In genomic region chr17:79258843-79259242, GRCh38 we compare ENCODE assay signal across 24 cellular contexts.
"Had no signal": no experiment of that assay in that cellular context is flagged by ENCODE, and none has a peak within 500 bp of the region (broad histone marks: within the 10 kb centered on the region; RNA-seq: fewer than 3 reads in every experiment).

No MANE protein-coding gene starts in this region.

- H3K4me3 ChIP-seq: colonic mucosa, coronary artery, dorsolateral prefrontal cortex, esophagus muscularis mucosa, esophagus squamous epithelium, gastrocnemius medialis, gastroesophageal sphincter, heart left ventricle, heart right ventricle had no signal

- H3K27ac ChIP-seq: colonic mucosa, coronary artery, dorsolateral prefrontal cortex, epithelial cell of prostate, esophagus muscularis mucosa, esophagus squamous epithelium, foreskin keratinocyte, gastrocnemius medialis, gastroesophageal sphincter, heart left ventricle, heart right ventricle had no signal

- H3K27ac Mint-ChIP-seq: dendritic cell treated with granulocyte-macrophage colony-stimulating factor and Interleukin-4, amounts not matched to agents 40 ng/mL and 50 ng/mL, for 4 days; effector memory CD8-positive, alpha-beta T cell; endodermal cell had no signal

- H3K4me1 ChIP-seq: colonic mucosa, esophagus muscularis mucosa, esophagus squamous epithelium, foreskin keratinocyte, gastrocnemius medialis, gastroesophageal sphincter, heart left ventricle, heart right ventricle had no signal

- H3K9me3 Mint-ChIP-seq: dendritic cell treated with granulocyte-macrophage colony-stimulating factor and Interleukin-4, amounts not matched to agents 40 ng/mL and 50 ng/mL, for 4 days; effector memory CD8-positive, alpha-beta T cell; endodermal cell had no signal

- H3K4me1 Mint-ChIP-seq: endodermal cell had no signal

- H3K9me3 ChIP-seq: colonic mucosa, esophagus muscularis mucosa, esophagus squamous epithelium, gastrocnemius medialis, gastroesophageal sphincter, heart left ventricle, heart right ventricle had no signal

- H3K27me3 ChIP-seq: colonic mucosa had no signal

- ATAC-seq: effector memory CD8-positive, alpha-beta T cell; esophagus mucosa; foreskin keratinocyte; gastrocnemius medialis; gastroesophageal sphincter; heart left ventricle; heart right ventricle had no signal

- H3K36me3 ChIP-seq: colonic mucosa, esophagus muscularis mucosa, esophagus squamous epithelium, gastrocnemius medialis, gastroesophageal sphincter, heart left ventricle, heart right ventricle had no signal

- H3K4me3 Mint-ChIP-seq: dendritic cell treated with granulocyte-macrophage colony-stimulating factor and Interleukin-4, amounts not matched to agents 40 ng/mL and 50 ng/mL, for 4 days; effector memory CD8-positive, alpha-beta T cell; endodermal cell had no signal

- DNase-seq: colonic mucosa; cortex of kidney; dermis blood vessel endothelial cell; dorsolateral prefrontal cortex; effector CD4-positive, alpha-beta T cell; effector CD8-positive, alpha-beta T cell; effector memory CD4-positive, alpha-beta T cell; effector memory CD8-positive, alpha-beta T cell; endodermal cell; erythroblast; esophagus squamous epithelium; foreskin fibroblast; foreskin keratinocyte; foreskin melanocyte; gastrocnemius medialis; head of caudate nucleus; heart left ventricle; heart right ventricle had no signal
